16 cellular contexts compared by ENCODE assay signal in genomic region chr12:11941601-11942360, GRCh38.
DNase-seq lines count a peak whose midpoint lies in the region; ATAC-seq and TF ChIP-seq lines count a peak whose summit lies in the region.
"Had no signal": no experiment of that assay in that cellular context is flagged by ENCODE, and none has a peak within 500 bp of the region (broad histone marks: within the 10 kb centered on the region; RNA-seq: fewer than 3 reads in every experiment).

No MANE protein-coding gene starts in this region.

- H3K27me3 Mint-ChIP-seq in naive thymus-derived CD4-positive, alpha-beta T cell: no peaks in the 10 kb centered on the region
- H3K27me3 Mint-ChIP-seq: activated CD4-positive, alpha-beta memory T cell treated with anti-CD3 and anti-CD28 coated beads for 36 hours had no signal

- H3K4me1 ChIP-seq in naive thymus-derived CD4-positive, alpha-beta T cell (ENCODE audit: control insufficient read depth in 2 of 2, insufficient read depth in 2 of 2, low read length in 2 of 2): no peaks in the 10 kb centered on the region
- H3K4me1 ChIP-seq: neural progenitor cell had no signal

- POLR2A ChIA-PET in naive thymus-derived CD4-positive, alpha-beta T cell (lab: Charles Lee): no interaction called here

- intact Hi-C loops in naive thymus-derived CD4-positive, alpha-beta T cell (cut with micrococcal nuclease): no loop called here

- H3K4me3 Mint-ChIP-seq in naive thymus-derived CD4-positive, alpha-beta T cell: no peak overlapping the region
- H3K4me3 Mint-ChIP-seq: activated CD4-positive, alpha-beta memory T cell treated with anti-CD3 and anti-CD28 coated beads for 36 hours; activated naive CD8-positive, alpha-beta T cell treated with anti-CD3 and anti-CD28 coated beads, Interleukin-2, amount 10 ng/mL, durations not matched to agents 7 days and 5 days; CD4-positive, CD25-positive, alpha-beta regulatory T cell; neural progenitor cell had no signal

- in situ Hi-C loops in astrocyte of the spinal cord (cut with HindIII; ENCODE audit: low sequenced_read_pairs): no loop called here

- H3K27ac ChIP-seq in naive thymus-derived CD4-positive, alpha-beta T cell (ENCODE audit: low read depth, low read length): no peak overlapping the region
- H3K27ac ChIP-seq: neural progenitor cell had no signal

- TF ChIP-seq CTCF in astrocyte of the spinal cord (IDR thresholded peaks at IDR 0.05; ENCODE audit: low read depth, low read length): no peak
- no peak for TF ChIP-seq CTCF in kidney epithelial cell (IDR thresholded peaks at IDR 0.05; ENCODE audit: insufficient read depth, low read length, poor library complexity, severe bottlenecking)

- peaks cover 0 to 7% (median 0%) of the 10 kb centered on the region in 11 donors for H3K9me3 Mint-ChIP-seq in naive thymus-derived CD4-positive, alpha-beta T cell

- H3K4me3 ChIP-seq in astrocyte of the spinal cord (ENCODE audit: low read depth, low read length) (no peak overlapping the region), kidney epithelial cell (ENCODE audit: low read depth, low read length) (no peak overlapping the region)
- H3K4me3 ChIP-seq in naive thymus-derived CD4-positive, alpha-beta T cell (ENCODE audit: low read length): no peak overlapping the region
- H3K4me3 ChIP-seq: neural progenitor cell had no signal

- H3K27me3 ChIP-seq in kidney epithelial cell (ENCODE audit: control insufficient read depth, insufficient read depth, low read length): no peaks in the 10 kb centered on the region
- no peaks in the 10 kb centered on the region for H3K27me3 ChIP-seq in naive thymus-derived CD4-positive, alpha-beta T cell (ENCODE audit: control insufficient read depth in 2 of 2, insufficient read depth in 2 of 2, low read length in 2 of 2)
- H3K27me3 ChIP-seq: neural progenitor cell had no signal

- H3K4me1 Mint-ChIP-seq in naive thymus-derived CD4-positive, alpha-beta T cell: peaks cover 0 to 6% (median 0%) of the 10 kb centered on the region in 7 donors
- H3K4me1 Mint-ChIP-seq: CD4-positive, CD25-positive, alpha-beta regulatory T cell; neural progenitor cell had no signal

- H3K9me3 ChIP-seq in naive thymus-derived CD4-positive, alpha-beta T cell (ENCODE audit: control insufficient read depth in 2 of 3, low read length in 3 of 3): no peaks in the 10 kb centered on the region

- H3K27ac Mint-ChIP-seq in naive thymus-derived CD4-positive, alpha-beta T cell: no peak overlapping the region
- H3K27ac Mint-ChIP-seq: activated CD4-positive, alpha-beta memory T cell treated with anti-CD3 and anti-CD28 coated beads for 36 hours; activated naive CD8-positive, alpha-beta T cell treated with anti-CD3 and anti-CD28 coated beads, Interleukin-2, amount 10 ng/mL, durations not matched to agents 7 days and 5 days; CD4-positive, CD25-positive, alpha-beta regulatory T cell; neural progenitor cell had no signal

- ATAC-seq in naive thymus-derived CD4-positive, alpha-beta T cell: no peak
- ATAC-seq in GM21423 (IDR thresholded peaks at IDR 0.05; ENCODE audit: unreplicated experiment): no peak
- ATAC-seq in HG02938 (IDR thresholded peaks at IDR 0.05; ENCODE audit: unreplicated experiment): no peak

- H3K36me3 ChIP-seq in kidney epithelial cell (ENCODE audit: control insufficient read depth, insufficient read depth, low read length): no peaks in the 10 kb centered on the region
- no peaks in the 10 kb centered on the region for H3K36me3 ChIP-seq in naive thymus-derived CD4-positive, alpha-beta T cell (ENCODE audit: control insufficient read depth in 2 of 3, insufficient read depth in 3 of 3, low read length in 3 of 3)
- H3K36me3 ChIP-seq: neural progenitor cell had no signal

- H3K36me3 Mint-ChIP-seq in naive thymus-derived CD4-positive, alpha-beta T cell: peaks cover 0 to 15% (median 0%) of the 10 kb centered on the region in 5 donors
- H3K36me3 Mint-ChIP-seq: activated CD4-positive, alpha-beta memory T cell treated with anti-CD3 and anti-CD28 coated beads for 36 hours; activated naive CD8-positive, alpha-beta T cell treated with anti-CD3 and anti-CD28 coated beads, Interleukin-2, amount 10 ng/mL, durations not matched to agents 7 days and 5 days; CD4-positive, CD25-positive, alpha-beta regulatory T cell; neural progenitor cell had no signal

- DNase-seq in AG08396 (ENCODE audit: low spot score): peak; percentile 72
- DNase-seq in HS-5 (ENCODE audit: low read depth): peak; percentile 69
- peak; percentile 96 for DNase-seq in astrocyte of the spinal cord (ENCODE audit: low read depth, low spot score)
- peak; percentile 44 for DNase-seq in kidney epithelial cell (ENCODE audit: low read depth)
- DNase-seq in NCI-H1436 treated with DMSO at 0.1 percent for 48 hours (lab: John Stamatoyannopoulos, UW): no peak
- DNase-seq in naive thymus-derived CD4-positive, alpha-beta T cell: no peak
- DNase-seq: activated CD4-positive, alpha-beta memory T cell treated with anti-CD3 and anti-CD28 coated beads for 36 hours; activated naive CD8-positive, alpha-beta T cell treated with anti-CD3 and anti-CD28 coated beads, Interleukin-2, amount 10 ng/mL, durations not matched to agents 7 days and 5 days; CD4-positive, CD25-positive, alpha-beta regulatory T cell; effector CD8-positive, alpha-beta T cell; MV-4-11; stimulated activated CD4-positive, alpha-beta T cell treated with anti-CD3 and anti-CD28 coated beads, Interleukin-2, amount 100 ng/mL, for 24 hours; substantia nigra had no signal

- CTCF ChIA-PET in naive thymus-derived CD4-positive, alpha-beta T cell (lab: Charles Lee): no interaction called here

Comparison
In these comparisons a context has a peak if more than half of its experiments do, and no peak if none do; other contexts are left out.
1. DNase-seq: peak in AG08396 (single experiment), HS-5 (single experiment), astrocyte of the spinal cord (single experiment) and kidney epithelial cell (single experiment); none in NCI-H1436 treated with DMSO at 0.1 percent for 48 hours (single experiment) and naive thymus-derived CD4-positive, alpha-beta T cell (0 of 9).